2 cellular contexts compared by ENCODE assay signal in the genomic region with DNA sequence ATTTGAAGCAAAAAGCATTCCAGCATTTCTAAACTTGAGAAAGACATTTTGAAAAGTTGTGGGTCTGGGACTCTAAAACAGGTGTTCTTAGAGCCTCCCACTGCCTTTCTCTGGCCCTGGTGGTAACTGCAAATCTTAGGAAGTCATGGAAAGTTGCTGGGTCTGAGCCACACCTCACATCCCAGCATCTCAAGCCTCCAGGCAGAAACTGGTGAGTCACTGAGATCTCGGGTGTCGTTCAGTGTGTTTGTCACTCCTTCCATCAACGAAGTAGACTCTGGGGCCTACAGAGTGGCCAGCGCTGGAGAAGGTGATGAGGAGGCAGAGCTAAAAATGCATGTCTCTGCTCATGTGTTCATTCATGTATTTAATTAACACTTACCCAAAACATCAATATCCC.
TF ChIP-seq lines count a peak whose summit lies in the region.

No MANE protein-coding gene starts in this region.

TF ChIP-seq in SK-N-SH treated with all-trans-retinoic acid at 6 μM for 48 hours, 23 proteins besides CTCF, POLR2A, EP300 and RAD21 (continued from another document):
- TF ChIP-seq, protein P1, sequence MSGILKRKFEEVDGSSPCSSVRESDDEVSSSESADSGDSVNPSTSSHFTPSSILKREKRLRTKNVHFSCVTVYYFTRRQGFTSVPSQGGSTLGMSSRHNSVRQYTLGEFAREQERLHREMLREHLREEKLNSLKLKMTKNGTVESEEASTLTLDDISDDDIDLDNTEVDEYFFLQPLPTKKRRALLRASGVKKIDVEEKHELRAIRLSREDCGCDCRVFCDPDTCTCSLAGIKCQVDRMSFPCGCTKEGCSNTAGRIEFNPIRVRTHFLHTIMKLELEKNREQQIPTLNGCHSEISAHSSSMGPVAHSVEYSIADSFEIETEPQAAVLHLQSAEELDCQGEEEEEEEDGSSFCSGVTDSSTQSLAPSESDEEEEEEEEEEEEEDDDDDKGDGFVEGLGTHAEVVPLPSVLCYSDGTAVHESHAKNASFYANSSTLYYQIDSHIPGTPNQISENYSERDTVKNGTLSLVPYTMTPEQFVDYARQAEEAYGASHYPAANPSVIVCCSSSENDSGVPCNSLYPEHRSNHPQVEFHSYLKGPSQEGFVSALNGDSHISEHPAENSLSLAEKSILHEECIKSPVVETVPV (CRISPR knock-in tag; IDR thresholded peaks at IDR 0.05), result no peak
- no peak for TF ChIP-seq TCF4 (CRISPR knock-in tag; IDR thresholded peaks at IDR 0.05; ENCODE audit: borderline replicate concordance)
- TF ChIP-seq CSDC2 (CRISPR knock-in tag; IDR thresholded peaks at IDR 0.05), result no peak
- TF ChIP-seq RARB (CRISPR knock-in tag; IDR thresholded peaks at IDR 0.05), result no peak
- TF ChIP-seq ARNTL (CRISPR knock-in tag; IDR thresholded peaks at IDR 0.05; ENCODE audit: borderline replicate concordance, low read depth), result no peak
- no peak for TF ChIP-seq ZFP3 (CRISPR knock-in tag; IDR thresholded peaks at IDR 0.05)
- no peak for TF ChIP-seq BACH2 (CRISPR knock-in tag; IDR thresholded peaks at IDR 0.05; ENCODE audit: borderline replicate concordance)
- TF ChIP-seq, protein P2, sequence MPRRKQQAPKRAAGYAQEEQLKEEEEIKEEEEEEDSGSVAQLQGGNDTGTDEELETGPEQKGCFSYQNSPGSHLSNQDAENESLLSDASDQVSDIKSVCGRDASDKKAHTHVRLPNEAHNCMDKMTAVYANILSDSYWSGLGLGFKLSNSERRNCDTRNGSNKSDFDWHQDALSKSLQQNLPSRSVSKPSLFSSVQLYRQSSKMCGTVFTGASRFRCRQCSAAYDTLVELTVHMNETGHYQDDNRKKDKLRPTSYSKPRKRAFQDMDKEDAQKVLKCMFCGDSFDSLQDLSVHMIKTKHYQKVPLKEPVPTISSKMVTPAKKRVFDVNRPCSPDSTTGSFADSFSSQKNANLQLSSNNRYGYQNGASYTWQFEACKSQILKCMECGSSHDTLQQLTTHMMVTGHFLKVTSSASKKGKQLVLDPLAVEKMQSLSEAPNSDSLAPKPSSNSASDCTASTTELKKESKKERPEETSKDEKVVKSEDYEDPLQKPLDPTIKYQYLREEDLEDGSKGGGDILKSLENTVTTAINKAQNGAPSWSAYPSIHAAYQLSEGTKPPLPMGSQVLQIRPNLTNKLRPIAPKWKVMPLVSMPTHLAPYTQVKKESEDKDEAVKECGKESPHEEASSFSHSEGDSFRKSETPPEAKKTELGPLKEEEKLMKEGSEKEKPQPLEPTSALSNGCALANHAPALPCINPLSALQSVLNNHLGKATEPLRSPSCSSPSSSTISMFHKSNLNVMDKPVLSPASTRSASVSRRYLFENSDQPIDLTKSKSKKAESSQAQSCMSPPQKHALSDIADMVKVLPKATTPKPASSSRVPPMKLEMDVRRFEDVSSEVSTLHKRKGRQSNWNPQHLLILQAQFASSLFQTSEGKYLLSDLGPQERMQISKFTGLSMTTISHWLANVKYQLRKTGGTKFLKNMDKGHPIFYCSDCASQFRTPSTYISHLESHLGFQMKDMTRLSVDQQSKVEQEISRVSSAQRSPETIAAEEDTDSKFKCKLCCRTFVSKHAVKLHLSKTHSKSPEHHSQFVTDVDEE (CRISPR knock-in tag; IDR thresholded peaks at IDR 0.05), result no peak
- no peak for TF ChIP-seq GLIS3 (CRISPR knock-in tag; IDR thresholded peaks at IDR 0.05)
- TF ChIP-seq TOX (CRISPR knock-in tag; IDR thresholded peaks at IDR 0.05; ENCODE audit: borderline replicate concordance), result no peak
- no peak for TF ChIP-seq ISL1 (CRISPR knock-in tag; IDR thresholded peaks at IDR 0.05)
- no peak for TF ChIP-seq OSR1 (CRISPR knock-in tag; IDR thresholded peaks at IDR 0.05)
- TF ChIP-seq ZNF565 (CRISPR knock-in tag; conservative IDR thresholded peaks at IDR 0.05; ENCODE audit: low read depth), result no peak
- TF ChIP-seq, protein P3, sequence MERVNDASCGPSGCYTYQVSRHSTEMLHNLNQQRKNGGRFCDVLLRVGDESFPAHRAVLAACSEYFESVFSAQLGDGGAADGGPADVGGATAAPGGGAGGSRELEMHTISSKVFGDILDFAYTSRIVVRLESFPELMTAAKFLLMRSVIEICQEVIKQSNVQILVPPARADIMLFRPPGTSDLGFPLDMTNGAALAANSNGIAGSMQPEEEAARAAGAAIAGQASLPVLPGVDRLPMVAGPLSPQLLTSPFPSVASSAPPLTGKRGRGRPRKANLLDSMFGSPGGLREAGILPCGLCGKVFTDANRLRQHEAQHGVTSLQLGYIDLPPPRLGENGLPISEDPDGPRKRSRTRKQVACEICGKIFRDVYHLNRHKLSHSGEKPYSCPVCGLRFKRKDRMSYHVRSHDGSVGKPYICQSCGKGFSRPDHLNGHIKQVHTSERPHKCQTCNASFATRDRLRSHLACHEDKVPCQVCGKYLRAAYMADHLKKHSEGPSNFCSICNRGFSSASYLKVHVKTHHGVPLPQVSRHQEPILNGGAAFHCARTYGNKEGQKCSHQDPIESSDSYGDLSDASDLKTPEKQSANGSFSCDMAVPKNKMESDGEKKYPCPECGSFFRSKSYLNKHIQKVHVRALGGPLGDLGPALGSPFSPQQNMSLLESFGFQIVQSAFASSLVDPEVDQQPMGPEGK (CRISPR knock-in tag; IDR thresholded peaks at IDR 0.05; ENCODE audit: borderline replicate concordance), result no peak
- TF ChIP-seq PPARA (CRISPR knock-in tag; IDR thresholded peaks at IDR 0.05; ENCODE audit: borderline replicate concordance), result no peak
- TF ChIP-seq ZNF8 (CRISPR knock-in tag; IDR thresholded peaks at IDR 0.05), result no peak
- TF ChIP-seq ZNF70 (CRISPR knock-in tag; IDR thresholded peaks at IDR 0.05), result no peak

TF ChIP-seq in SK-N-SH, 30 proteins besides CTCF, POLR2A, EP300 and RAD21 (continued from another document):
- TF ChIP-seq, protein P4, sequence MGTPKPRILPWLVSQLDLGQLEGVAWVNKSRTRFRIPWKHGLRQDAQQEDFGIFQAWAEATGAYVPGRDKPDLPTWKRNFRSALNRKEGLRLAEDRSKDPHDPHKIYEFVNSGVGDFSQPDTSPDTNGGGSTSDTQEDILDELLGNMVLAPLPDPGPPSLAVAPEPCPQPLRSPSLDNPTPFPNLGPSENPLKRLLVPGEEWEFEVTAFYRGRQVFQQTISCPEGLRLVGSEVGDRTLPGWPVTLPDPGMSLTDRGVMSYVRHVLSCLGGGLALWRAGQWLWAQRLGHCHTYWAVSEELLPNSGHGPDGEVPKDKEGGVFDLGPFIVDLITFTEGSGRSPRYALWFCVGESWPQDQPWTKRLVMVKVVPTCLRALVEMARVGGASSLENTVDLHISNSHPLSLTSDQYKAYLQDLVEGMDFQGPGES (IDR thresholded peaks at IDR 0.05; ENCODE audit: low read depth, low read length), result no peak
- no peak for TF ChIP-seq TEAD4 (IDR thresholded peaks at IDR 0.05; ENCODE audit: borderline replicate concordance, insufficient read depth)
- TF ChIP-seq RFX5 (IDR thresholded peaks at IDR 0.05; ENCODE audit: low read length), result no peak
- TF ChIP-seq ELF1 (IDR thresholded peaks at IDR 0.05), result no peak
- TF ChIP-seq, protein P5, sequence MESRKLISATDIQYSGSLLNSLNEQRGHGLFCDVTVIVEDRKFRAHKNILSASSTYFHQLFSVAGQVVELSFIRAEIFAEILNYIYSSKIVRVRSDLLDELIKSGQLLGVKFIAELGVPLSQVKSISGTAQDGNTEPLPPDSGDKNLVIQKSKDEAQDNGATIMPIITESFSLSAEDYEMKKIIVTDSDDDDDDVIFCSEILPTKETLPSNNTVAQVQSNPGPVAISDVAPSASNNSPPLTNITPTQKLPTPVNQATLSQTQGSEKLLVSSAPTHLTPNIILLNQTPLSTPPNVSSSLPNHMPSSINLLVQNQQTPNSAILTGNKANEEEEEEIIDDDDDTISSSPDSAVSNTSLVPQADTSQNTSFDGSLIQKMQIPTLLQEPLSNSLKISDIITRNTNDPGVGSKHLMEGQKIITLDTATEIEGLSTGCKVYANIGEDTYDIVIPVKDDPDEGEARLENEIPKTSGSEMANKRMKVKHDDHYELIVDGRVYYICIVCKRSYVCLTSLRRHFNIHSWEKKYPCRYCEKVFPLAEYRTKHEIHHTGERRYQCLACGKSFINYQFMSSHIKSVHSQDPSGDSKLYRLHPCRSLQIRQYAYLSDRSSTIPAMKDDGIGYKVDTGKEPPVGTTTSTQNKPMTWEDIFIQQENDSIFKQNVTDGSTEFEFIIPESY (IDR thresholded peaks at IDR 0.05; ENCODE audit: borderline replicate concordance, low read depth), result no peak
- TF ChIP-seq, protein P6, sequence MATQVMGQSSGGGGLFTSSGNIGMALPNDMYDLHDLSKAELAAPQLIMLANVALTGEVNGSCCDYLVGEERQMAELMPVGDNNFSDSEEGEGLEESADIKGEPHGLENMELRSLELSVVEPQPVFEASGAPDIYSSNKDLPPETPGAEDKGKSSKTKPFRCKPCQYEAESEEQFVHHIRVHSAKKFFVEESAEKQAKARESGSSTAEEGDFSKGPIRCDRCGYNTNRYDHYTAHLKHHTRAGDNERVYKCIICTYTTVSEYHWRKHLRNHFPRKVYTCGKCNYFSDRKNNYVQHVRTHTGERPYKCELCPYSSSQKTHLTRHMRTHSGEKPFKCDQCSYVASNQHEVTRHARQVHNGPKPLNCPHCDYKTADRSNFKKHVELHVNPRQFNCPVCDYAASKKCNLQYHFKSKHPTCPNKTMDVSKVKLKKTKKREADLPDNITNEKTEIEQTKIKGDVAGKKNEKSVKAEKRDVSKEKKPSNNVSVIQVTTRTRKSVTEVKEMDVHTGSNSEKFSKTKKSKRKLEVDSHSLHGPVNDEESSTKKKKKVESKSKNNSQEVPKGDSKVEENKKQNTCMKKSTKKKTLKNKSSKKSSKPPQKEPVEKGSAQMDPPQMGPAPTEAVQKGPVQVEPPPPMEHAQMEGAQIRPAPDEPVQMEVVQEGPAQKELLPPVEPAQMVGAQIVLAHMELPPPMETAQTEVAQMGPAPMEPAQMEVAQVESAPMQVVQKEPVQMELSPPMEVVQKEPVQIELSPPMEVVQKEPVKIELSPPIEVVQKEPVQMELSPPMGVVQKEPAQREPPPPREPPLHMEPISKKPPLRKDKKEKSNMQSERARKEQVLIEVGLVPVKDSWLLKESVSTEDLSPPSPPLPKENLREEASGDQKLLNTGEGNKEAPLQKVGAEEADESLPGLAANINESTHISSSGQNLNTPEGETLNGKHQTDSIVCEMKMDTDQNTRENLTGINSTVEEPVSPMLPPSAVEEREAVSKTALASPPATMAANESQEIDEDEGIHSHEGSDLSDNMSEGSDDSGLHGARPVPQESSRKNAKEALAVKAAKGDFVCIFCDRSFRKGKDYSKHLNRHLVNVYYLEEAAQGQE (IDR thresholded peaks at IDR 0.05; ENCODE audit: low read depth, low read length), result no peak
